ENCODE assay signal across 1 cellular context in genomic region chr4:173237722-173238121, GRCh38.
TF ChIP-seq lines count a peak whose summit lies in the region.

No MANE protein-coding gene starts in this region.

TF ChIP-seq in GM23338, 12 proteins besides CTCF, POLR2A, EP300 and RAD21 (continued from another document):
- TF ChIP-seq, protein P1, sequence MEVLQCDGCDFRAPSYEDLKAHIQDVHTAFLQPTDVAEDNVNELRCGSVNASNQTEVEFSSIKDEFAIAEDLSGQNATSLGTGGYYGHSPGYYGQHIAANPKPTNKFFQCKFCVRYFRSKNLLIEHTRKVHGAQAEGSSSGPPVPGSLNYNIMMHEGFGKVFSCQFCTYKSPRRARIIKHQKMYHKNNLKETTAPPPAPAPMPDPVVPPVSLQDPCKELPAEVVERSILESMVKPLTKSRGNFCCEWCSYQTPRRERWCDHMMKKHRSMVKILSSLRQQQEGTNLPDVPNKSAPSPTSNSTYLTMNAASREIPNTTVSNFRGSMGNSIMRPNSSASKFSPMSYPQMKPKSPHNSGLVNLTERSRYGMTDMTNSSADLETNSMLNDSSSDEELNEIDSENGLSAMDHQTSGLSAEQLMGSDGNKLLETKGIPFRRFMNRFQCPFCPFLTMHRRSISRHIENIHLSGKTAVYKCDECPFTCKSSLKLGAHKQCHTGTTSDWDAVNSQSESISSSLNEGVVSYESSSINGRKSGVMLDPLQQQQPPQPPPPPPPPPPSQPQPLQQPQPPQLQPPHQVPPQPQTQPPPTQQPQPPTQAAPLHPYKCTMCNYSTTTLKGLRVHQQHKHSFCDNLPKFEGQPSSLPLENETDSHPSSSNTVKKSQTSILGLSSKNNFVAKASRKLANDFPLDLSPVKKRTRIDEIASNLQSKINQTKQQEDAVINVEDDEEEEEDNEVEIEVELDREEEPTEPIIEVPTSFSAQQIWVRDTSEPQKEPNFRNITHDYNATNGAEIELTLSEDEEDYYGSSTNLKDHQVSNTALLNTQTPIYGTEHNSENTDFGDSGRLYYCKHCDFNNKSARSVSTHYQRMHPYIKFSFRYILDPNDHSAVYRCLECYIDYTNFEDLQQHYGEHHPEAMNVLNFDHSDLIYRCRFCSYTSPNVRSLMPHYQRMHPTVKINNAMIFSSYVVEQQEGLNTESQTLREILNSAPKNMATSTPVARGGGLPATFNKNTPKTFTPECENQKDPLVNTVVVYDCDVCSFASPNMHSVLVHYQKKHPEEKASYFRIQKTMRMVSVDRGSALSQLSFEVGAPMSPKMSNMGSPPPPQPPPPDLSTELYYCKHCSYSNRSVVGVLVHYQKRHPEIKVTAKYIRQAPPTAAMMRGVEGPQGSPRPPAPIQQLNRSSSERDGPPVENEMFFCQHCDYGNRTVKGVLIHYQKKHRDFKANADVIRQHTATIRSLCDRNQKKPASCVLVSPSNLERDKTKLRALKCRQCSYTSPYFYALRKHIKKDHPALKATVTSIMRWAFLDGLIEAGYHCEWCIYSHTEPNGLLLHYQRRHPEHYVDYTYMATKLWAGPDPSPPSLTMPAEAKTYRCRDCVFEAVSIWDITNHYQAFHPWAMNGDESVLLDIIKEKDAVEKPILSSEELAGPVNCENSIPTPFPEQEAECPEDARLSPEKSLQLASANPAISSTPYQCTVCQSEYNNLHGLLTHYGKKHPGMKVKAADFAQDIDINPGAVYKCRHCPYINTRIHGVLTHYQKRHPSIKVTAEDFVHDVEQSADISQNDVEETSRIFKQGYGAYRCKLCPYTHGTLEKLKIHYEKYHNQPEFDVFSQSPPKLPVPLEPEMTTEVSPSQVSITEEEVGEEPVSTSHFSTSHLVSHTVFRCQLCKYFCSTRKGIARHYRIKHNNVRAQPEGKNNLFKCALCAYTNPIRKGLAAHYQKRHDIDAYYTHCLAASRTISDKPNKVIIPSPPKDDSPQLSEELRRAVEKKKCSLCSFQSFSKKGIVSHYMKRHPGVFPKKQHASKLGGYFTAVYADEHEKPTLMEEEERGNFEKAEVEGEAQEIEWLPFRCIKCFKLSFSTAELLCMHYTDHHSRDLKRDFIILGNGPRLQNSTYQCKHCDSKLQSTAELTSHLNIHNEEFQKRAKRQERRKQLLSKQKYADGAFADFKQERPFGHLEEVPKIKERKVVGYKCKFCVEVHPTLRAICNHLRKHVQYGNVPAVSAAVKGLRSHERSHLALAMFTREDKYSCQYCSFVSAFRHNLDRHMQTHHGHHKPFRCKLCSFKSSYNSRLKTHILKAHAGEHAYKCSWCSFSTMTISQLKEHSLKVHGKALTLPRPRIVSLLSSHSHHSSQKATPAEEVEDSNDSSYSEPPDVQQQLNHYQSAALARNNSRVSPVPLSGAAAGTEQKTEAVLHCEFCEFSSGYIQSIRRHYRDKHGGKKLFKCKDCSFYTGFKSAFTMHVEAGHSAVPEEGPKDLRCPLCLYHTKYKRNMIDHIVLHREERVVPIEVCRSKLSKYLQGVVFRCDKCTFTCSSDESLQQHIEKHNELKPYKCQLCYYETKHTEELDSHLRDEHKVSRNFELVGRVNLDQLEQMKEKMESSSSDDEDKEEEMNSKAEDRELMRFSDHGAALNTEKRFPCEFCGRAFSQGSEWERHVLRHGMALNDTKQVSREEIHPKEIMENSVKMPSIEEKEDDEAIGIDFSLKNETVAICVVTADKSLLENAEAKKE (CRISPR knock-in tag; IDR thresholded peaks at IDR 0.05): no peak
- TF ChIP-seq EZH2 (IDR thresholded peaks at IDR 0.05; ENCODE audit: low read depth, unreplicated experiment): no peak
- TF ChIP-seq ZNF331 (CRISPR knock-in tag; IDR thresholded peaks at IDR 0.05; ENCODE audit: low read depth): no peak
- no peak for TF ChIP-seq POLR2AphosphoS5 (IDR thresholded peaks at IDR 0.05; ENCODE audit: low read depth)
- TF ChIP-seq EZH2phosphoT487 (IDR thresholded peaks at IDR 0.05; ENCODE audit: unreplicated experiment): no peak
- TF ChIP-seq ZNF114 (CRISPR knock-in tag; IDR thresholded peaks at IDR 0.05): no peak
- no peak for TF ChIP-seq CREB1 (CRISPR knock-in tag; IDR thresholded peaks at IDR 0.05; ENCODE audit: low read depth)
- TF ChIP-seq NANOG (IDR thresholded peaks at IDR 0.05; ENCODE audit: borderline replicate concordance): no peak
